ENCODE assay signal across 1 cellular context in the genomic region with DNA sequence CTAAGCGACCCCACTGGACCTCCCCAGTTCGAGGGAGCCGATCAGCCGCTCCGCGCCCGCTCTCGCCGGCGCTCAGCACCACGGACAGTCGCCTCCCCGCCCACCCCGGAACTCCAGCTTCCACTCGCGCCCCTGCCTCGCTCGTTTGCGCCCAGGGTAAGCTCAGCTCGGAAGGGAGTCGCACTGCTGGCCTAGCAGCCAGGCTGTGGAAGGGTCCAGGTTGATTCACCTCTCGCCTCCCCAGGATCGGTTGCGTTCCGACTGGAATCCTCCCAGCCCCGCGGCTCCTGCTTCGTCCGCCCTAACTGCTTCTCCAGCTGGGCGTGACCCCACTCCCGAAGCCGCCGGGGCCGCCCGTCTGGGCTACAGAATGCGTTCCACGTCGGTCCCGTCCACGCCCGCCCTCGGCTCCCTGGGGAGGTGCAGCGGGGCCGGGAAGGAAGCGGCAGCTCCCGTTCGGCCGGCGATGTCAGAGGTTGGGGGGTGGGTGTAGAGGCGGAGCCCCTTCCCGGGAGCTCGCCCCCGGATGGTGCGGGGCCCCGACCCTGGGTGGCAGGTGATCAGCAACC.
A peak's percentile ranks its signal among the peaks of the same experiment; 100 is the strongest.
TF ChIP-seq lines count a peak whose summit lies in the region.

No MANE protein-coding gene starts in this region.

TF ChIP-seq in HepG2, 621 proteins besides CTCF, POLR2A, EP300 and RAD21 (continued from another document and continues in another):
- TF ChIP-seq ZNF180 (CRISPR knock-in tag; IDR thresholded peaks at IDR 0.05; ENCODE audit: borderline replicate concordance, low read depth) (no peak), DNMT3B (CRISPR knock-in tag; conservative IDR thresholded peaks at IDR 0.05) (no peak), EED (CRISPR knock-in tag; IDR thresholded peaks at IDR 0.05) (peak; percentile 49; the same call in 1 of the 2 replicates), CREB1 (IDR thresholded peaks at IDR 0.05) (no peak), CREB1 (CRISPR knock-in tag; IDR thresholded peaks at IDR 0.05) (no peak), ZNF558 (CRISPR knock-in tag; IDR thresholded peaks at IDR 0.05; ENCODE audit: borderline replicate concordance) (peak; percentile 56; the same call in 1 of the 2 replicates), ELF1 (CRISPR knock-in tag; IDR thresholded peaks at IDR 0.05) (peak; percentile 66; the same call in 1 of the 2 replicates), CREM (IDR thresholded peaks at IDR 0.05) (no peak), CREM (CRISPR knock-in tag; IDR thresholded peaks at IDR 0.05) (no peak), RXRB (CRISPR knock-in tag; IDR thresholded peaks at IDR 0.05; ENCODE audit: borderline replicate concordance) (0 out of 2 replicates have a peak, but pooled peaks have one; percentile 17), RARA (CRISPR knock-in tag; IDR thresholded peaks at IDR 0.05) (no peak), SIN3A (IDR thresholded peaks at IDR 0.05; ENCODE audit: borderline replicate concordance, low read depth, low read length) (0 out of 2 replicates have a peak, but pooled peaks have one; percentile 41), ZNF816 (CRISPR knock-in tag; IDR thresholded peaks at IDR 0.05; ENCODE audit: borderline replicate concordance) (no peak), NFRKB (IDR thresholded peaks at IDR 0.05) (no peak), TBX2 (CRISPR knock-in tag; IDR thresholded peaks at IDR 0.05; ENCODE audit: borderline replicate concordance) (0 out of 2 replicates have a peak, but pooled peaks have one; percentile 14), MED13 (CRISPR knock-in tag; IDR thresholded peaks at IDR 0.05) (0 out of 2 replicates have a peak, but pooled peaks have one; percentile 18), ZSCAN31 (CRISPR knock-in tag; IDR thresholded peaks at IDR 0.05; ENCODE audit: low read depth) (0 out of 2 replicates have a peak, but pooled peaks have one; percentile 62), ZNF768 (CRISPR knock-in tag; IDR thresholded peaks at IDR 0.05) (peak; percentile 81; the same call in 1 of the 2 replicates), NONO (IDR thresholded peaks at IDR 0.05) (no peak), NONO (CRISPR knock-in tag; conservative IDR thresholded peaks at IDR 0.05) (no peak), ZNF883 (CRISPR knock-in tag; IDR thresholded peaks at IDR 0.05; ENCODE audit: not compliant biosample characterization) (peak; percentile 9), SAP130 (CRISPR knock-in tag; IDR thresholded peaks at IDR 0.05; ENCODE audit: low read depth) (peak; percentile 66), HOXD1 (CRISPR knock-in tag; IDR thresholded peaks at IDR 0.05) (no peak), MIER2 (CRISPR knock-in tag; IDR thresholded peaks at IDR 0.05) (peak; percentile 94)
- TF ChIP-seq, protein P1, sequence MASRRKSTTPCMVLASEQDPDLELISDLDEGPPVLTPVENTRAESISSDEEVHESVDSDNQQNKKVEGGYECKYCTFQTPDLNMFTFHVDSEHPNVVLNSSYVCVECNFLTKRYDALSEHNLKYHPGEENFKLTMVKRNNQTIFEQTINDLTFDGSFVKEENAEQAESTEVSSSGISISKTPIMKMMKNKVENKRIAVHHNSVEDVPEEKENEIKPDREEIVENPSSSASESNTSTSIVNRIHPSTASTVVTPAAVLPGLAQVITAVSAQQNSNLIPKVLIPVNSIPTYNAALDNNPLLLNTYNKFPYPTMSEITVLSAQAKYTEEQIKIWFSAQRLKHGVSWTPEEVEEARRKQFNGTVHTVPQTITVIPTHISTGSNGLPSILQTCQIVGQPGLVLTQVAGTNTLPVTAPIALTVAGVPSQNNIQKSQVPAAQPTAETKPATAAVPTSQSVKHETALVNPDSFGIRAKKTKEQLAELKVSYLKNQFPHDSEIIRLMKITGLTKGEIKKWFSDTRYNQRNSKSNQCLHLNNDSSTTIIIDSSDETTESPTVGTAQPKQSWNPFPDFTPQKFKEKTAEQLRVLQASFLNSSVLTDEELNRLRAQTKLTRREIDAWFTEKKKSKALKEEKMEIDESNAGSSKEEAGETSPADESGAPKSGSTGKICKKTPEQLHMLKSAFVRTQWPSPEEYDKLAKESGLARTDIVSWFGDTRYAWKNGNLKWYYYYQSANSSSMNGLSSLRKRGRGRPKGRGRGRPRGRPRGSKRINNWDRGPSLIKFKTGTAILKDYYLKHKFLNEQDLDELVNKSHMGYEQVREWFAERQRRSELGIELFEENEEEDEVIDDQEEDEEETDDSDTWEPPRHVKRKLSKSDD (CRISPR knock-in tag; IDR thresholded peaks at IDR 0.05; ENCODE audit: low read depth): no peak
- TF ChIP-seq, protein P2, sequence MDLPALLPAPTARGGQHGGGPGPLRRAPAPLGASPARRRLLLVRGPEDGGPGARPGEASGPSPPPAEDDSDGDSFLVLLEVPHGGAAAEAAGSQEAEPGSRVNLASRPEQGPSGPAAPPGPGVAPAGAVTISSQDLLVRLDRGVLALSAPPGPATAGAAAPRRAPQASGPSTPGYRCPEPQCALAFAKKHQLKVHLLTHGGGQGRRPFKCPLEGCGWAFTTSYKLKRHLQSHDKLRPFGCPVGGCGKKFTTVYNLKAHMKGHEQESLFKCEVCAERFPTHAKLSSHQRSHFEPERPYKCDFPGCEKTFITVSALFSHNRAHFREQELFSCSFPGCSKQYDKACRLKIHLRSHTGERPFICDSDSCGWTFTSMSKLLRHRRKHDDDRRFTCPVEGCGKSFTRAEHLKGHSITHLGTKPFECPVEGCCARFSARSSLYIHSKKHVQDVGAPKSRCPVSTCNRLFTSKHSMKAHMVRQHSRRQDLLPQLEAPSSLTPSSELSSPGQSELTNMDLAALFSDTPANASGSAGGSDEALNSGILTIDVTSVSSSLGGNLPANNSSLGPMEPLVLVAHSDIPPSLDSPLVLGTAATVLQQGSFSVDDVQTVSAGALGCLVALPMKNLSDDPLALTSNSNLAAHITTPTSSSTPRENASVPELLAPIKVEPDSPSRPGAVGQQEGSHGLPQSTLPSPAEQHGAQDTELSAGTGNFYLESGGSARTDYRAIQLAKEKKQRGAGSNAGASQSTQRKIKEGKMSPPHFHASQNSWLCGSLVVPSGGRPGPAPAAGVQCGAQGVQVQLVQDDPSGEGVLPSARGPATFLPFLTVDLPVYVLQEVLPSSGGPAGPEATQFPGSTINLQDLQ (CRISPR knock-in tag; IDR thresholded peaks at IDR 0.05): 0 out of 2 replicates have a peak, but pooled peaks have one; percentile 28
- TF ChIP-seq, protein P3, sequence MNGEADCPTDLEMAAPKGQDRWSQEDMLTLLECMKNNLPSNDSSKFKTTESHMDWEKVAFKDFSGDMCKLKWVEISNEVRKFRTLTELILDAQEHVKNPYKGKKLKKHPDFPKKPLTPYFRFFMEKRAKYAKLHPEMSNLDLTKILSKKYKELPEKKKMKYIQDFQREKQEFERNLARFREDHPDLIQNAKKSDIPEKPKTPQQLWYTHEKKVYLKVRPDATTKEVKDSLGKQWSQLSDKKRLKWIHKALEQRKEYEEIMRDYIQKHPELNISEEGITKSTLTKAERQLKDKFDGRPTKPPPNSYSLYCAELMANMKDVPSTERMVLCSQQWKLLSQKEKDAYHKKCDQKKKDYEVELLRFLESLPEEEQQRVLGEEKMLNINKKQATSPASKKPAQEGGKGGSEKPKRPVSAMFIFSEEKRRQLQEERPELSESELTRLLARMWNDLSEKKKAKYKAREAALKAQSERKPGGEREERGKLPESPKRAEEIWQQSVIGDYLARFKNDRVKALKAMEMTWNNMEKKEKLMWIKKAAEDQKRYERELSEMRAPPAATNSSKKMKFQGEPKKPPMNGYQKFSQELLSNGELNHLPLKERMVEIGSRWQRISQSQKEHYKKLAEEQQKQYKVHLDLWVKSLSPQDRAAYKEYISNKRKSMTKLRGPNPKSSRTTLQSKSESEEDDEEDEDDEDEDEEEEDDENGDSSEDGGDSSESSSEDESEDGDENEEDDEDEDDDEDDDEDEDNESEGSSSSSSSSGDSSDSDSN (CRISPR knock-in tag; IDR thresholded peaks at IDR 0.05): peak; percentile 41; the same call in 1 of the 2 replicates
- TF ChIP-seq, protein P4, sequence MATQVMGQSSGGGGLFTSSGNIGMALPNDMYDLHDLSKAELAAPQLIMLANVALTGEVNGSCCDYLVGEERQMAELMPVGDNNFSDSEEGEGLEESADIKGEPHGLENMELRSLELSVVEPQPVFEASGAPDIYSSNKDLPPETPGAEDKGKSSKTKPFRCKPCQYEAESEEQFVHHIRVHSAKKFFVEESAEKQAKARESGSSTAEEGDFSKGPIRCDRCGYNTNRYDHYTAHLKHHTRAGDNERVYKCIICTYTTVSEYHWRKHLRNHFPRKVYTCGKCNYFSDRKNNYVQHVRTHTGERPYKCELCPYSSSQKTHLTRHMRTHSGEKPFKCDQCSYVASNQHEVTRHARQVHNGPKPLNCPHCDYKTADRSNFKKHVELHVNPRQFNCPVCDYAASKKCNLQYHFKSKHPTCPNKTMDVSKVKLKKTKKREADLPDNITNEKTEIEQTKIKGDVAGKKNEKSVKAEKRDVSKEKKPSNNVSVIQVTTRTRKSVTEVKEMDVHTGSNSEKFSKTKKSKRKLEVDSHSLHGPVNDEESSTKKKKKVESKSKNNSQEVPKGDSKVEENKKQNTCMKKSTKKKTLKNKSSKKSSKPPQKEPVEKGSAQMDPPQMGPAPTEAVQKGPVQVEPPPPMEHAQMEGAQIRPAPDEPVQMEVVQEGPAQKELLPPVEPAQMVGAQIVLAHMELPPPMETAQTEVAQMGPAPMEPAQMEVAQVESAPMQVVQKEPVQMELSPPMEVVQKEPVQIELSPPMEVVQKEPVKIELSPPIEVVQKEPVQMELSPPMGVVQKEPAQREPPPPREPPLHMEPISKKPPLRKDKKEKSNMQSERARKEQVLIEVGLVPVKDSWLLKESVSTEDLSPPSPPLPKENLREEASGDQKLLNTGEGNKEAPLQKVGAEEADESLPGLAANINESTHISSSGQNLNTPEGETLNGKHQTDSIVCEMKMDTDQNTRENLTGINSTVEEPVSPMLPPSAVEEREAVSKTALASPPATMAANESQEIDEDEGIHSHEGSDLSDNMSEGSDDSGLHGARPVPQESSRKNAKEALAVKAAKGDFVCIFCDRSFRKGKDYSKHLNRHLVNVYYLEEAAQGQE (IDR thresholded peaks at IDR 0.05; ENCODE audit: borderline replicate concordance in 1 of 2, low read depth in 1 of 2, low read length in 2 of 2): peak in 1 of 2 experiments; percentile 95
- TF ChIP-seq, protein P5, sequence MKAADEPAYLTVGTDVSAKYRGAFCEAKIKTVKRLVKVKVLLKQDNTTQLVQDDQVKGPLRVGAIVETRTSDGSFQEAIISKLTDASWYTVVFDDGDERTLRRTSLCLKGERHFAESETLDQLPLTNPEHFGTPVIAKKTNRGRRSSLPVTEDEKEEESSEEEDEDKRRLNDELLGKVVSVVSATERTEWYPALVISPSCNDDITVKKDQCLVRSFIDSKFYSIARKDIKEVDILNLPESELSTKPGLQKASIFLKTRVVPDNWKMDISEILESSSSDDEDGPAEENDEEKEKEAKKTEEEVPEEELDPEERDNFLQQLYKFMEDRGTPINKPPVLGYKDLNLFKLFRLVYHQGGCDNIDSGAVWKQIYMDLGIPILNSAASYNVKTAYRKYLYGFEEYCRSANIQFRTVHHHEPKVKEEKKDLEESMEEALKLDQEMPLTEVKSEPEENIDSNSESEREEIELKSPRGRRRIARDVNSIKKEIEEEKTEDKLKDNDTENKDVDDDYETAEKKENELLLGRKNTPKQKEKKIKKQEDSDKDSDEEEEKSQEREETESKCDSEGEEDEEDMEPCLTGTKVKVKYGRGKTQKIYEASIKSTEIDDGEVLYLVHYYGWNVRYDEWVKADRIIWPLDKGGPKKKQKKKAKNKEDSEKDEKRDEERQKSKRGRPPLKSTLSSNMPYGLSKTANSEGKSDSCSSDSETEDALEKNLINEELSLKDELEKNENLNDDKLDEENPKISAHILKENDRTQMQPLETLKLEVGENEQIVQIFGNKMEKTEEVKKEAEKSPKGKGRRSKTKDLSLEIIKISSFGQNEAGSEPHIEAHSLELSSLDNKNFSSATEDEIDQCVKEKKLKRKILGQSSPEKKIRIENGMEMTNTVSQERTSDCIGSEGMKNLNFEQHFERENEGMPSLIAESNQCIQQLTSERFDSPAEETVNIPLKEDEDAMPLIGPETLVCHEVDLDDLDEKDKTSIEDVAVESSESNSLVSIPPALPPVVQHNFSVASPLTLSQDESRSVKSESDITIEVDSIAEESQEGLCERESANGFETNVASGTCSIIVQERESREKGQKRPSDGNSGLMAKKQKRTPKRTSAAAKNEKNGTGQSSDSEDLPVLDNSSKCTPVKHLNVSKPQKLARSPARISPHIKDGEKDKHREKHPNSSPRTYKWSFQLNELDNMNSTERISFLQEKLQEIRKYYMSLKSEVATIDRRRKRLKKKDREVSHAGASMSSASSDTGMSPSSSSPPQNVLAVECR (CRISPR knock-in tag; IDR thresholded peaks at IDR 0.05; ENCODE audit: borderline replicate concordance): peak; percentile 52; the same call in 1 of the 2 replicates
- TF ChIP-seq, protein P6, sequence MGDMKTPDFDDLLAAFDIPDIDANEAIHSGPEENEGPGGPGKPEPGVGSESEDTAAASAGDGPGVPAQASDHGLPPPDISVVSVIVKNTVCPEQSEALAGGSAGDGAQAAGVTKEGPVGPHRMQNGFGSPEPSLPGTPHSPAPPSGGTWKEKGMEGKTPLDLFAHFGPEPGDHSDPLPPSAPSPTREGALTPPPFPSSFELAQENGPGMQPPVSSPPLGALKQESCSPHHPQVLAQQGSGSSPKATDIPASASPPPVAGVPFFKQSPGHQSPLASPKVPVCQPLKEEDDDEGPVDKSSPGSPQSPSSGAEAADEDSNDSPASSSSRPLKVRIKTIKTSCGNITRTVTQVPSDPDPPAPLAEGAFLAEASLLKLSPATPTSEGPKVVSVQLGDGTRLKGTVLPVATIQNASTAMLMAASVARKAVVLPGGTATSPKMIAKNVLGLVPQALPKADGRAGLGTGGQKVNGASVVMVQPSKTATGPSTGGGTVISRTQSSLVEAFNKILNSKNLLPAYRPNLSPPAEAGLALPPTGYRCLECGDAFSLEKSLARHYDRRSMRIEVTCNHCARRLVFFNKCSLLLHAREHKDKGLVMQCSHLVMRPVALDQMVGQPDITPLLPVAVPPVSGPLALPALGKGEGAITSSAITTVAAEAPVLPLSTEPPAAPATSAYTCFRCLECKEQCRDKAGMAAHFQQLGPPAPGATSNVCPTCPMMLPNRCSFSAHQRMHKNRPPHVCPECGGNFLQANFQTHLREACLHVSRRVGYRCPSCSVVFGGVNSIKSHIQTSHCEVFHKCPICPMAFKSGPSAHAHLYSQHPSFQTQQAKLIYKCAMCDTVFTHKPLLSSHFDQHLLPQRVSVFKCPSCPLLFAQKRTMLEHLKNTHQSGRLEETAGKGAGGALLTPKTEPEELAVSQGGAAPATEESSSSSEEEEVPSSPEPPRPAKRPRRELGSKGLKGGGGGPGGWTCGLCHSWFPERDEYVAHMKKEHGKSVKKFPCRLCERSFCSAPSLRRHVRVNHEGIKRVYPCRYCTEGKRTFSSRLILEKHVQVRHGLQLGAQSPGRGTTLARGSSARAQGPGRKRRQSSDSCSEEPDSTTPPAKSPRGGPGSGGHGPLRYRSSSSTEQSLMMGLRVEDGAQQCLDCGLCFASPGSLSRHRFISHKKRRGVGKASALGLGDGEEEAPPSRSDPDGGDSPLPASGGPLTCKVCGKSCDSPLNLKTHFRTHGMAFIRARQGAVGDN (CRISPR knock-in tag; IDR thresholded peaks at IDR 0.05): peak; percentile 48
- TF ChIP-seq, protein P7, sequence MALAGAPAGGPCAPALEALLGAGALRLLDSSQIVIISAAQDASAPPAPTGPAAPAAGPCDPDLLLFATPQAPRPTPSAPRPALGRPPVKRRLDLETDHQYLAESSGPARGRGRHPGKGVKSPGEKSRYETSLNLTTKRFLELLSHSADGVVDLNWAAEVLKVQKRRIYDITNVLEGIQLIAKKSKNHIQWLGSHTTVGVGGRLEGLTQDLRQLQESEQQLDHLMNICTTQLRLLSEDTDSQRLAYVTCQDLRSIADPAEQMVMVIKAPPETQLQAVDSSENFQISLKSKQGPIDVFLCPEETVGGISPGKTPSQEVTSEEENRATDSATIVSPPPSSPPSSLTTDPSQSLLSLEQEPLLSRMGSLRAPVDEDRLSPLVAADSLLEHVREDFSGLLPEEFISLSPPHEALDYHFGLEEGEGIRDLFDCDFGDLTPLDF (CRISPR knock-in tag; IDR thresholded peaks at IDR 0.05): no peak
